In the genomic region with DNA sequence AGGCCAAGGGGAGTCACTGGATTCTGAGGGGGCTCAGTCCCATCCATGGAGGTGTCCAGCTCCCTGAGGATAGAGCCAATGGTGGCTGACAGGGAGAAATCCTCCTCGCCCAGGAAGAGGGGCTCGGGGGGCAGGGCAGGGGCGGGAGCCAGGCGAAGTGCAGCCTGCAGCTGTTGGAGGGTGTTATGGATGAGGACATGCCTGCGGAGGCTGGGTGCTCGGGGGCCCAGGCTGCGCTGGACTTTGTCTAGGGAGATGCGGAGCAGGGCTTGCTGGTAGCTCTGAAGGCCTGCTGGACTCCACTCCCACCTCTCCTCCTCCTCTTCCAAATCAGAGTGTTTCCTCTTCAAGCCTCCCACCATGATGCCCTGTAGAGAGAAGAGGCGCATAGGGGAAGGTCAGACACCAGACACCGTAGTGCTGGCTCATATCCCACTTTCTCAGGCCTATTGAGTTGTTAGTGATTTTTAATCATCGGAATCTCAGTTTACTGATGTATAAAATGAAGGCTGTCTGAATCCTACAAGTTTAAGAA, we compare ENCODE assay signal across 10 cellular contexts. TPM values are rescaled to one million over a fixed set of nuclear protein-coding genes. Genes with fewer than 3 reads are reported as not detected.
DNase-seq lines count a peak whose midpoint lies in the region; ATAC-seq and TF ChIP-seq lines count a peak whose summit lies in the region.
"Had no signal": no experiment of that assay in that cellular context is flagged by ENCODE, and none has a peak within 500 bp of the region (broad histone marks: within the 10 kb centered on the region; RNA-seq: fewer than 3 reads in every experiment).

No MANE protein-coding gene starts in this region.

- WGBS in smooth muscle cell (ENCODE audit: low lambda C conversion rate): 89% methylated on average over 8 of the region's 11 CpGs

- H3K9ac ChIP-seq in smooth muscle cell (ENCODE audit: low read depth): peak overlapping the region; percentile 64

- peaks cover 37% of the 10 kb centered on the region for H4K20me1 ChIP-seq in smooth muscle cell (ENCODE audit: low read depth)

- H3K4me3 Mint-ChIP-seq in activated CD4-positive, alpha-beta T cell treated with anti-CD3 and anti-CD28 coated beads, Interleukin-2, amount 10 ng/mL, durations not matched to agents 7 days and 5 days: peak overlapping the region; percentile 97
- H3K4me3 Mint-ChIP-seq in T-helper 17 cell: peak overlapping the region; percentile 9

- ATAC-seq in T-helper 17 cell (no peak), GM19023 (IDR thresholded peaks at IDR 0.05; ENCODE audit: unreplicated experiment) (no peak), HG03378 (IDR thresholded peaks at IDR 0.05; ENCODE audit: unreplicated experiment) (no peak)

- peaks cover 24% of the 10 kb centered on the region for H3K4me1 ChIP-seq in smooth muscle cell (ENCODE audit: low read depth)

- H3K4me2 ChIP-seq in smooth muscle cell: peak overlapping the region; percentile 88

- no peak overlapping the region for H2AFZ ChIP-seq in smooth muscle cell (ENCODE audit: low read depth)

- no peaks in the 10 kb centered on the region for H3K9me3 Mint-ChIP-seq in activated CD4-positive, alpha-beta T cell treated with anti-CD3 and anti-CD28 coated beads, Interleukin-2, amount 10 ng/mL, durations not matched to agents 7 days and 5 days

- CTCF ChIA-PET in activated CD4-positive, alpha-beta T cell treated with anti-CD3 and anti-CD28 coated beads, Interleukin-2, amount 10 ng/mL, durations not matched to agents 7 days and 5 days (lab: Charles Lee): interaction anchor here (0.5 to 3.1 kb wide), 5 partner anchors 9 to 213 kb away, joined by 3 to 16 read pairs (median 7); partner anchors contain the start of genes BLVRB, SERTAD1 and SPTBN4

- H3F3A ChIP-seq in smooth muscle cell (ENCODE audit: low read depth): peaks cover 36% of the 10 kb centered on the region

- H3K27me3 Mint-ChIP-seq in activated CD4-positive, alpha-beta T cell treated with anti-CD3 and anti-CD28 coated beads, Interleukin-2, amount 10 ng/mL, durations not matched to agents 7 days and 5 days: no peaks in the 10 kb centered on the region
- H3K27me3 Mint-ChIP-seq in T-helper 17 cell: no peaks in the 10 kb centered on the region

- TF ChIP-seq CTCF in fibroblast of pulmonary artery (IDR thresholded peaks at IDR 0.05; ENCODE audit: low read length, missing control alignments) (no peak), smooth muscle cell (IDR thresholded peaks at IDR 0.05; ENCODE audit: borderline replicate concordance, insufficient read depth, poor library complexity, severe bottlenecking) (no peak)

- peak overlapping the region; percentile 70 for H3K4me3 ChIP-seq in fibroblast of pulmonary artery (replicated peaks; ENCODE audit: low read depth, low read length)
- peak overlapping the region; percentile 92 for H3K4me3 ChIP-seq in smooth muscle cell

- H3K27ac ChIP-seq in smooth muscle cell (ENCODE audit: low read depth): peak overlapping the region; percentile 81

- H3K27me3 ChIP-seq in smooth muscle cell (ENCODE audit: low read depth): no peaks in the 10 kb centered on the region

- H3K9me3 ChIP-seq in T-helper 17 cell (ENCODE audit: control insufficient read depth, low read length, poor library complexity, severe bottlenecking) (no peaks in the 10 kb centered on the region), smooth muscle cell (replicated peaks; ENCODE audit: low read depth) (no peaks in the 10 kb centered on the region)

- POLR2A ChIA-PET in activated CD4-positive, alpha-beta T cell treated with anti-CD3 and anti-CD28 coated beads, Interleukin-2, amount 10 ng/mL, durations not matched to agents 7 days and 5 days (lab: Charles Lee): no interaction called here

- H3K79me2 ChIP-seq in smooth muscle cell (ENCODE audit: low read depth): peaks cover 38% of the 10 kb centered on the region

- peaks cover 9% of the 10 kb centered on the region for H3K36me3 Mint-ChIP-seq in activated CD4-positive, alpha-beta T cell treated with anti-CD3 and anti-CD28 coated beads, Interleukin-2, amount 10 ng/mL, durations not matched to agents 7 days and 5 days (ENCODE audit: low read depth)
- peaks cover 5% of the 10 kb centered on the region for H3K36me3 Mint-ChIP-seq in T-helper 17 cell (ENCODE audit: low read depth)

- peaks cover 19% of the 10 kb centered on the region for H3K4me1 Mint-ChIP-seq in activated CD4-positive, alpha-beta T cell treated with anti-CD3 and anti-CD28 coated beads, Interleukin-2, amount 10 ng/mL, durations not matched to agents 7 days and 5 days
- H3K4me1 Mint-ChIP-seq in T-helper 17 cell: peaks cover 22% of the 10 kb centered on the region

- DNase-seq in activated CD4-positive, alpha-beta T cell treated with anti-CD3 and anti-CD28 coated beads, Interleukin-2, amount 10 ng/mL, durations not matched to agents 7 days and 5 days: no peak
- no peak for DNase-seq in activated CD4-positive, alpha-beta T cell treated with anti-CD3 and anti-CD28 coated beads, Interleukin-2, amount 50 U/mL, for 1 hour
- DNase-seq in T-helper 17 cell (no peak), fibroblast of pulmonary artery (ENCODE audit: low read depth) (no peak), smooth muscle cell (lab: John Stamatoyannopoulos, UW; ENCODE audit: unreplicated experiment) (no peak), NCI-H748 (lab: John Stamatoyannopoulos, UW; ENCODE audit: unreplicated experiment) (no peak)
- DNase-seq: MM.1S, SW 1271 had no signal

- H3K27ac Mint-ChIP-seq in activated CD4-positive, alpha-beta T cell treated with anti-CD3 and anti-CD28 coated beads, Interleukin-2, amount 10 ng/mL, durations not matched to agents 7 days and 5 days: peak overlapping the region; percentile 96
- peak overlapping the region; percentile 92 for H3K27ac Mint-ChIP-seq in T-helper 17 cell

- H3K36me3 ChIP-seq in smooth muscle cell (ENCODE audit: low read depth): no peaks in the 10 kb centered on the region

RNA-seq across cellular contexts. Expression of gene SERTAD3, which starts 2.3 kb away (rescaled TPM):
- 10 to 100 TPM; 10.6 to 10.9 TPM for total RNA-seq in activated CD4-positive, alpha-beta T cell treated with anti-CD3 and anti-CD28 coated beads, Interleukin-2, amount 10 ng/mL, durations not matched to agents 7 days and 5 days
- total RNA-seq in T-helper 17 cell (10 to 100 TPM; 23.5 to 24.6 TPM), smooth muscle cell (40.4 and 43.1 TPM in 2 replicates)
- polyA plus RNA-seq in smooth muscle cell: 78.0 and 82.9 TPM in 2 replicates

RNA-seq across cellular contexts. Expression of gene SERTAD1, which starts 16.0 kb away (rescaled TPM):
- total RNA-seq in activated CD4-positive, alpha-beta T cell treated with anti-CD3 and anti-CD28 coated beads, Interleukin-2, amount 10 ng/mL, durations not matched to agents 7 days and 5 days: 1 to 10 TPM; 6.2 to 9.7 TPM
- total RNA-seq in T-helper 17 cell (10 to 100 TPM; 18.1 to 19.4 TPM), smooth muscle cell (44.0 and 44.9 TPM in 2 replicates)
- polyA plus RNA-seq in smooth muscle cell: 67.1 and 67.2 TPM in 2 replicates

RNA-seq across cellular contexts. Expression of gene BLVRB, which starts 23.8 kb away (rescaled TPM):
- 10 to 100 TPM; 18.5 to 20.0 TPM for total RNA-seq in activated CD4-positive, alpha-beta T cell treated with anti-CD3 and anti-CD28 coated beads, Interleukin-2, amount 10 ng/mL, durations not matched to agents 7 days and 5 days
- total RNA-seq in T-helper 17 cell (1 to 10 TPM; 7.4 to 9.9 TPM), smooth muscle cell (49.1 and 50.3 TPM in 2 replicates)
- polyA plus RNA-seq in smooth muscle cell: 86.4 and 95.4 TPM in 2 replicates

RNA-seq across cellular contexts. Expression of gene SPTBN4, which starts 25.0 kb away (rescaled TPM):
- under 1 TPM; 0.23 to 0.50 TPM for total RNA-seq in activated CD4-positive, alpha-beta T cell treated with anti-CD3 and anti-CD28 coated beads, Interleukin-2, amount 10 ng/mL, durations not matched to agents 7 days and 5 days
- under 1 TPM; 0.21 to 0.25 TPM for total RNA-seq in T-helper 17 cell
- total RNA-seq in smooth muscle cell: 0.45 and 1.0 TPM in 2 replicates
- polyA plus RNA-seq in smooth muscle cell: 0.63 and 1.2 TPM in 2 replicates

RNA-seq across cellular contexts. Expression of gene PRX, which starts 28.6 kb away (rescaled TPM):
- under 1 TPM; 0.75 to 0.94 TPM for total RNA-seq in activated CD4-positive, alpha-beta T cell treated with anti-CD3 and anti-CD28 coated beads, Interleukin-2, amount 10 ng/mL, durations not matched to agents 7 days and 5 days
- total RNA-seq in T-helper 17 cell (1 to 10 TPM; 1.5 to 1.7 TPM), smooth muscle cell (3.3 and 4.4 TPM in 2 replicates)
- polyA plus RNA-seq in smooth muscle cell: 2.9 and 3.9 TPM in 2 replicates
